1 cellular context compared by ENCODE assay signal in the genomic region with DNA sequence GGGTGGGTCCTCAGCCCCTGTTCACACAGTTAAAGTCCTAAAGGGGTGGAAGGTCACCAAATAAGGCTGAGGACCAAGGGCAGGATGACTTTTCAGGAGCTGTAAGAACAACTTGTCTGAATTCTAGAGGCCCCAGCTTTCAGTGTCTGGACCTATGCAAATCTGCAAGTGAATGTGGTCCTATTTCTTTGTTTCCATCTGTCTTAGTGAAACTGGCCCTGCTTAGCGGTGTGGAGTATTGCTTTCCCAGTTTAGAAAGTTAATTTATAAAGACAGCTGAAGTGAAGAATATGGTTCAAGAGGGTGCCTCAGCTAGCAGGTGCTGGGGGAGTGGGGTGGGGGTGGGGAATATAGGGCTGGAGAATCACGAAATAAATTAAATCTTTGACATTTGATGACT.
TF ChIP-seq lines count a peak whose summit lies in the region.

No MANE protein-coding gene starts in this region.

TF ChIP-seq in GM23338, 12 proteins besides CTCF, POLR2A, EP300 and RAD21 (continued from another document):
- TF ChIP-seq, protein P1, sequence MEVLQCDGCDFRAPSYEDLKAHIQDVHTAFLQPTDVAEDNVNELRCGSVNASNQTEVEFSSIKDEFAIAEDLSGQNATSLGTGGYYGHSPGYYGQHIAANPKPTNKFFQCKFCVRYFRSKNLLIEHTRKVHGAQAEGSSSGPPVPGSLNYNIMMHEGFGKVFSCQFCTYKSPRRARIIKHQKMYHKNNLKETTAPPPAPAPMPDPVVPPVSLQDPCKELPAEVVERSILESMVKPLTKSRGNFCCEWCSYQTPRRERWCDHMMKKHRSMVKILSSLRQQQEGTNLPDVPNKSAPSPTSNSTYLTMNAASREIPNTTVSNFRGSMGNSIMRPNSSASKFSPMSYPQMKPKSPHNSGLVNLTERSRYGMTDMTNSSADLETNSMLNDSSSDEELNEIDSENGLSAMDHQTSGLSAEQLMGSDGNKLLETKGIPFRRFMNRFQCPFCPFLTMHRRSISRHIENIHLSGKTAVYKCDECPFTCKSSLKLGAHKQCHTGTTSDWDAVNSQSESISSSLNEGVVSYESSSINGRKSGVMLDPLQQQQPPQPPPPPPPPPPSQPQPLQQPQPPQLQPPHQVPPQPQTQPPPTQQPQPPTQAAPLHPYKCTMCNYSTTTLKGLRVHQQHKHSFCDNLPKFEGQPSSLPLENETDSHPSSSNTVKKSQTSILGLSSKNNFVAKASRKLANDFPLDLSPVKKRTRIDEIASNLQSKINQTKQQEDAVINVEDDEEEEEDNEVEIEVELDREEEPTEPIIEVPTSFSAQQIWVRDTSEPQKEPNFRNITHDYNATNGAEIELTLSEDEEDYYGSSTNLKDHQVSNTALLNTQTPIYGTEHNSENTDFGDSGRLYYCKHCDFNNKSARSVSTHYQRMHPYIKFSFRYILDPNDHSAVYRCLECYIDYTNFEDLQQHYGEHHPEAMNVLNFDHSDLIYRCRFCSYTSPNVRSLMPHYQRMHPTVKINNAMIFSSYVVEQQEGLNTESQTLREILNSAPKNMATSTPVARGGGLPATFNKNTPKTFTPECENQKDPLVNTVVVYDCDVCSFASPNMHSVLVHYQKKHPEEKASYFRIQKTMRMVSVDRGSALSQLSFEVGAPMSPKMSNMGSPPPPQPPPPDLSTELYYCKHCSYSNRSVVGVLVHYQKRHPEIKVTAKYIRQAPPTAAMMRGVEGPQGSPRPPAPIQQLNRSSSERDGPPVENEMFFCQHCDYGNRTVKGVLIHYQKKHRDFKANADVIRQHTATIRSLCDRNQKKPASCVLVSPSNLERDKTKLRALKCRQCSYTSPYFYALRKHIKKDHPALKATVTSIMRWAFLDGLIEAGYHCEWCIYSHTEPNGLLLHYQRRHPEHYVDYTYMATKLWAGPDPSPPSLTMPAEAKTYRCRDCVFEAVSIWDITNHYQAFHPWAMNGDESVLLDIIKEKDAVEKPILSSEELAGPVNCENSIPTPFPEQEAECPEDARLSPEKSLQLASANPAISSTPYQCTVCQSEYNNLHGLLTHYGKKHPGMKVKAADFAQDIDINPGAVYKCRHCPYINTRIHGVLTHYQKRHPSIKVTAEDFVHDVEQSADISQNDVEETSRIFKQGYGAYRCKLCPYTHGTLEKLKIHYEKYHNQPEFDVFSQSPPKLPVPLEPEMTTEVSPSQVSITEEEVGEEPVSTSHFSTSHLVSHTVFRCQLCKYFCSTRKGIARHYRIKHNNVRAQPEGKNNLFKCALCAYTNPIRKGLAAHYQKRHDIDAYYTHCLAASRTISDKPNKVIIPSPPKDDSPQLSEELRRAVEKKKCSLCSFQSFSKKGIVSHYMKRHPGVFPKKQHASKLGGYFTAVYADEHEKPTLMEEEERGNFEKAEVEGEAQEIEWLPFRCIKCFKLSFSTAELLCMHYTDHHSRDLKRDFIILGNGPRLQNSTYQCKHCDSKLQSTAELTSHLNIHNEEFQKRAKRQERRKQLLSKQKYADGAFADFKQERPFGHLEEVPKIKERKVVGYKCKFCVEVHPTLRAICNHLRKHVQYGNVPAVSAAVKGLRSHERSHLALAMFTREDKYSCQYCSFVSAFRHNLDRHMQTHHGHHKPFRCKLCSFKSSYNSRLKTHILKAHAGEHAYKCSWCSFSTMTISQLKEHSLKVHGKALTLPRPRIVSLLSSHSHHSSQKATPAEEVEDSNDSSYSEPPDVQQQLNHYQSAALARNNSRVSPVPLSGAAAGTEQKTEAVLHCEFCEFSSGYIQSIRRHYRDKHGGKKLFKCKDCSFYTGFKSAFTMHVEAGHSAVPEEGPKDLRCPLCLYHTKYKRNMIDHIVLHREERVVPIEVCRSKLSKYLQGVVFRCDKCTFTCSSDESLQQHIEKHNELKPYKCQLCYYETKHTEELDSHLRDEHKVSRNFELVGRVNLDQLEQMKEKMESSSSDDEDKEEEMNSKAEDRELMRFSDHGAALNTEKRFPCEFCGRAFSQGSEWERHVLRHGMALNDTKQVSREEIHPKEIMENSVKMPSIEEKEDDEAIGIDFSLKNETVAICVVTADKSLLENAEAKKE (CRISPR knock-in tag; IDR thresholded peaks at IDR 0.05), result no peak
- TF ChIP-seq, protein P2, sequence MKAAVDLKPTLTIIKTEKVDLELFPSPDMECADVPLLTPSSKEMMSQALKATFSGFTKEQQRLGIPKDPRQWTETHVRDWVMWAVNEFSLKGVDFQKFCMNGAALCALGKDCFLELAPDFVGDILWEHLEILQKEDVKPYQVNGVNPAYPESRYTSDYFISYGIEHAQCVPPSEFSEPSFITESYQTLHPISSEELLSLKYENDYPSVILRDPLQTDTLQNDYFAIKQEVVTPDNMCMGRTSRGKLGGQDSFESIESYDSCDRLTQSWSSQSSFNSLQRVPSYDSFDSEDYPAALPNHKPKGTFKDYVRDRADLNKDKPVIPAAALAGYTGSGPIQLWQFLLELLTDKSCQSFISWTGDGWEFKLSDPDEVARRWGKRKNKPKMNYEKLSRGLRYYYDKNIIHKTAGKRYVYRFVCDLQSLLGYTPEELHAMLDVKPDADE (IDR thresholded peaks at IDR 0.05), result no peak
- no peak for TF ChIP-seq JUNB (IDR thresholded peaks at IDR 0.05; ENCODE audit: unreplicated experiment)
TF ChIP-seq in GM23338: peak in this region for 0.
